ENCODE assay signal across 8 cellular contexts in the genomic region with DNA sequence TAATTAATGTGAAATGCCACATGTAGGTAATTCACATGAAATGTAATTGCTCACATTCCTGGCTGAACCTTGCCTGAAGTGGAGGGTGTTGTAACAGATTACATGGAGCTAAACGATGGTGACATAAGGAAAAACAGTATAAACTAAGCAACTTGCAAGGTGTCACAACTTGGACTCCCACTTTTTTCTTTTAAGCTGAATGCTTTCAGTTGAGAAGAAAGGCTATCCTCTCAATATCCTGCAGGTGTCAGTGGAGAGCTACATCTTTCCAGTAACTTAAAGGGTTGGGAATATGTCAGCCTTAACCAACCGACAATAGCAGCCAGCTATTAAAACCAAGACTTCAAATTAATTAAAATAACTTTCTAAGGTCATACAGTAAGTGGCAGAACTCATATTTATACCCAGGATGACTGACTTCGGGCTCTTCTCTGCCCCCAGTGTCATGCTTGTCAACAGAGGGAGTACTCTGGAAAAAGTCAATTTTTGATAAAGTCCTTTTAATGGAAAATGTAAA. TPM values are rescaled to one million over a fixed set of nuclear protein-coding genes. Genes with fewer than 3 reads are reported as not detected.
A peak's percentile ranks its signal among the peaks of the same experiment; 100 is the strongest.
DNase-seq lines count a peak whose midpoint lies in the region; ATAC-seq and TF ChIP-seq lines count a peak whose summit lies in the region.

No MANE protein-coding gene starts in this region.

- no peaks in the 10 kb centered on the region for H3K9me3 ChIP-seq in body of pancreas
- no peaks in the 10 kb centered on the region for H3K9me3 ChIP-seq in spleen

- no peak for TF ChIP-seq POLR2A in body of pancreas (IDR thresholded peaks at IDR 0.05)
- TF ChIP-seq POLR2A in spleen (IDR thresholded peaks at IDR 0.05), result no peak

- H3K27ac ChIP-seq in body of pancreas, result no peak overlapping the region
- H3K27ac ChIP-seq in spleen, result peak overlapping the region in 2 of 8 donors; percentile 4 to 15

- peak; percentile 55 for DNase-seq in AG09309 (ENCODE audit: low read depth)
- peak; percentile 81 for DNase-seq in GM12865 (ENCODE audit: low read depth)
- peak; percentile 8 for DNase-seq in NCI-H526 treated with DMSO at 0.1 percent for 48 hours (lab: John Stamatoyannopoulos, UW)
- DNase-seq in body of pancreas, result peak in 1 of 4 donors; percentile 22
- DNase-seq in iPS-NIHi7 (ENCODE audit: extremely low spot score), result peak; percentile 45
- DNase-seq in spleen, result no peak
- DNase-seq in stimulated activated CD4-positive, alpha-beta T cell treated with anti-CD3 and anti-CD28 coated beads, Interleukin-12 subunit alpha, Interleukin-12 subunit beta, amount 100 ng/mL, for 4 hours, result no peak

- H3K4me3 ChIP-seq in AG09309 (ENCODE audit: control insufficient read depth, low read depth, low read length), result no peak overlapping the region
- no peak overlapping the region for H3K4me3 ChIP-seq in GM12865 (ENCODE audit: low read depth, low read length)
- H3K4me3 ChIP-seq in body of pancreas, result no peak overlapping the region
- H3K4me3 ChIP-seq in spleen, result no peak overlapping the region

- intact Hi-C loops in body of pancreas (cut with DNase I), result no loop called here
- intact Hi-C loops in spleen (cut with DNase I; ENCODE audit: low total_unique reads), result loop anchor here (5.0 kb wide), 1 partner anchor 556 kb away; no protein-coding TSS in a partner anchor

- H3K27me3 ChIP-seq in body of pancreas, result no peaks in the 10 kb centered on the region
- H3K27me3 ChIP-seq in spleen (replicated peaks in 1 of 7), result no peaks in the 10 kb centered on the region

- ATAC-seq in HG03378 (IDR thresholded peaks at IDR 0.05; ENCODE audit: unreplicated experiment) (peak; percentile 70), body of pancreas (peak; percentile 80)

- H3K36me3 ChIP-seq in body of pancreas (replicated peaks in 1 of 2; ENCODE audit: insufficient read depth in 1 of 2, low read depth in 2 of 2) (peaks cover 0 to 3% of the 10 kb centered on the region in 2 donors), spleen (peaks cover 0 to 89% (median 33%) of the 10 kb centered on the region in 6 donors)

- peaks cover 19% of the 10 kb centered on the region for H3K4me1 ChIP-seq in body of pancreas
- H3K4me1 ChIP-seq in spleen, result peaks cover 0 to 31% (median 3%) of the 10 kb centered on the region in 6 donors

- TF ChIP-seq CTCF in AG09309 (IDR thresholded peaks at IDR 0.05; ENCODE audit: control insufficient read depth, insufficient read depth, low read depth, low read length, missing control alignments), result peak; percentile 79
- TF ChIP-seq CTCF in GM12865 (IDR thresholded peaks at IDR 0.05; ENCODE audit: insufficient read depth, low read depth, low read length, missing control alignments), result peak; percentile 69
- TF ChIP-seq CTCF in body of pancreas (IDR thresholded peaks at IDR 0.05), result peak; percentile 50 to 85 (median 79)
- TF ChIP-seq CTCF in spleen (IDR thresholded peaks at IDR 0.05 in 8 of 11, conservative IDR thresholded peaks at IDR 0.05 in 3 of 11), result peak; percentile 63 to 86 (median 73)

- WGBS in body of pancreas, 2 donors, result 10 to 13% methylated on average over 3 of the region's 3 CpGs
- WGBS in spleen, 5 donors, result 15 to 27% (median 19%) methylated on average over 3 of the region's 3 CpGs

RNA-seq across cellular contexts. Expression of a gene that starts 33.7 kb away (rescaled TPM):
- total RNA-seq in body of pancreas (1 to 10 TPM; 7.5 to 9.2 TPM), spleen (10 to 100 TPM; 30.1 to 44.1 (median 34.3) TPM)
- polyA plus RNA-seq in spleen, result 10 to 100 TPM; 10.3 to 21.5 (median 14.0) TPM

Comparison
In these comparisons a context has a peak if more than half of its experiments do, and no peak if none do; other contexts are left out.
1. DNase-seq: peak in AG09309 (single experiment), GM12865 (single experiment), NCI-H526 treated with DMSO at 0.1 percent for 48 hours (single experiment) and iPS-NIHi7 (single experiment); none in spleen (single experiment) and stimulated activated CD4-positive, alpha-beta T cell treated with anti-CD3 and anti-CD28 coated beads, Interleukin-12 subunit alpha, Interleukin-12 subunit beta, amount 100 ng/mL, for 4 hours (single experiment).
2. Peak in every context shown above with its lines, with median percentiles within 50 percentile points of each other: CTCF ChIP-seq.